In the genomic region with DNA sequence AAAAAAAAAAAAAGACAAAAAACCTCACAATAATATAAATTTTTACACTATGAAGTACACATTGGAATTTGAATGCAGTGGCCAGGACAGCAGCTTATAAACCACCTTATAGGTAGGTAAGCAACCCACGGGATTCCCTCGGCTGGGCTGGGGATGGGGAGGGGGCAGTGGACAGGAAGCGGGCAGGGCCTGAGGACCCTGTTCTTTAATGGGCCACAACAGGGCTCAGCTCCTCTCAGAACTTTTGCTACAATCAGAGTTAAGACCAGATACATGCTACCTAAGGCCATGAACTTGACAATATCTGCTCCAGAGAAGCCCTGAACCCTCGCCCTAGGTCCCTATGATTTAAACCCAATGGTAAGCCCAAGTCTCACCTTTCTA, we compare ENCODE assay signal across 12 cellular contexts. TPM values are rescaled to one million over a fixed set of nuclear protein-coding genes. Genes with fewer than 3 reads are reported as not detected.
DNase-seq lines count a peak whose midpoint lies in the region; ATAC-seq, FAIRE-seq and TF ChIP-seq lines count a peak whose summit lies in the region.
"Had no signal": no experiment of that assay in that cellular context is flagged by ENCODE, and none has a peak within 500 bp of the region (broad histone marks: within the 10 kb centered on the region; RNA-seq: fewer than 3 reads in every experiment).

No MANE protein-coding gene starts in this region.

- FAIRE-seq in keratinocyte (lab: Jason Lieb, UNC) = no peak

- H3K27me3 Mint-ChIP-seq in T-cell = no peaks in the 10 kb centered on the region

- H3K4me1 ChIP-seq in cardiac muscle cell (ENCODE audit: low read depth) = peaks cover 21% of the 10 kb centered on the region
- H3K4me1 ChIP-seq in heart right ventricle = peaks cover 10 to 82% (median 35%) of the 10 kb centered on the region in 9 donors
- peaks cover 15% of the 10 kb centered on the region for H3K4me1 ChIP-seq in keratinocyte (ENCODE audit: control insufficient read depth, extremely low read depth, insufficient read depth, low read length)
- peaks cover 34 to 51% (median 48%) of the 10 kb centered on the region in 4 donors for H3K4me1 ChIP-seq in upper lobe of left lung

- H2AFZ ChIP-seq in keratinocyte (ENCODE audit: control insufficient read depth, low read length) = no peak overlapping the region

- no peaks in the 10 kb centered on the region for H3K9me1 ChIP-seq in keratinocyte (ENCODE audit: control insufficient read depth, extremely low read depth, insufficient read depth, low read length)

- dilution Hi-C loops in keratinocyte (cut with MboI; ENCODE audit: extremely low pct_ligation_motif_present, low sequenced_read_pairs) = loop anchor here (25.0 kb wide), 1 partner anchor 199 kb away; no protein-coding TSS in a partner anchor

- H3K27ac ChIP-seq in cardiac muscle cell (peak overlapping the region; percentile 47), heart right ventricle (peak overlapping the region in 4 of 10 donors; percentile 43 to 83 (median 66)), keratinocyte (ENCODE audit: control insufficient read depth, insufficient read depth, low read length) (peak overlapping the region; percentile 50), upper lobe of left lung (peak overlapping the region in 3 of 4 donors; percentile 44 to 80 (median 62)), caudate nucleus (ENCODE audit: low read depth, low read length) (no peak overlapping the region)

- no peaks in the 10 kb centered on the region for H3K79me2 ChIP-seq in keratinocyte (ENCODE audit: control insufficient read depth, insufficient read depth, low read length)

- no peak for TF ChIP-seq CTCF in cardiac muscle cell (IDR thresholded peaks at IDR 0.05; ENCODE audit: low read depth, low read length)
- TF ChIP-seq CTCF in heart right ventricle (IDR thresholded peaks at IDR 0.05) = no peak
- no peak for TF ChIP-seq CTCF in keratinocyte (optimal IDR thresholded peaks at IDR 0.05 in 1 of 3, IDR thresholded peaks at IDR 0.05 in 1 of 3, conservative IDR thresholded peaks at IDR 0.05 in 1 of 3; ENCODE audit: extremely low read depth in 1 of 3, insufficient read depth in 2 of 3, low read length in 3 of 3)
- TF ChIP-seq CTCF in upper lobe of left lung (IDR thresholded peaks at IDR 0.05) = no peak

- no peaks in the 10 kb centered on the region for H3K27me3 ChIP-seq in cardiac muscle cell
- H3K27me3 ChIP-seq in heart right ventricle = no peaks in the 10 kb centered on the region
- peaks cover 2% of the 10 kb centered on the region for H3K27me3 ChIP-seq in keratinocyte (ENCODE audit: control insufficient read depth, extremely low read depth, insufficient read depth, low read length)
- no peaks in the 10 kb centered on the region for H3K27me3 ChIP-seq in upper lobe of left lung
- H3K27me3 ChIP-seq: uterus had no signal

- no peaks in the 10 kb centered on the region for H3K9me3 Mint-ChIP-seq in T-cell

- ATAC-seq in heart right ventricle = no peak
- no peak for ATAC-seq in T-cell (replicated peaks in 1 of 4)
- ATAC-seq in upper lobe of left lung (ENCODE audit: low FRiP score in 2 of 2) = no peak

- H3K27ac Mint-ChIP-seq in T-cell = peak overlapping the region; percentile 89 to 95

- no peaks in the 10 kb centered on the region for H3K9me3 ChIP-seq in cardiac muscle cell (ENCODE audit: low read depth)
- H3K9me3 ChIP-seq in heart right ventricle = no peaks in the 10 kb centered on the region
- H3K9me3 ChIP-seq in keratinocyte (ENCODE audit: control insufficient read depth, low read depth, low read length) = no peaks in the 10 kb centered on the region
- H3K9me3 ChIP-seq in upper lobe of left lung = no peaks in the 10 kb centered on the region
- H3K9me3 ChIP-seq: uterus had no signal

- H3K36me3 Mint-ChIP-seq in T-cell = peaks cover 40% of the 10 kb centered on the region

- no peak for TF ChIP-seq POLR2A in upper lobe of left lung (IDR thresholded peaks at IDR 0.05)

- intact Hi-C loops in heart right ventricle (cut with DNase I) = loop anchor here in 2 of 10 donors (5.0 to 10.0 kb wide), 2 partner anchors 201 to 214 kb away; no protein-coding TSS in a partner anchor

- H3K9ac ChIP-seq in keratinocyte (ENCODE audit: control insufficient read depth, extremely low read depth, insufficient read depth, low read length) = no peak overlapping the region

- CTCF ChIA-PET in T-cell (lab: Charles Lee) = interaction anchor here (0.6 to 3.1 kb wide), 8 partner anchors 10 to 214 kb away, joined by 3 to 16 read pairs (median 4); no protein-coding TSS in a partner anchor

- H3K4me3 ChIP-seq in cardiac muscle cell = no peak overlapping the region
- no peak overlapping the region for H3K4me3 ChIP-seq in heart right ventricle
- H3K4me3 ChIP-seq in keratinocyte (ENCODE audit: control insufficient read depth in 2 of 3, extremely low read depth in 1 of 3, insufficient read depth in 2 of 3, low read depth in 1 of 3, low read length in 3 of 3) = no peak overlapping the region
- no peak overlapping the region for H3K4me3 ChIP-seq in upper lobe of left lung
- H3K4me3 ChIP-seq: uterus had no signal

- WGBS in heart right ventricle, 2 donors = 92% methylated on average over 4 of the region's 4 CpGs
- 85 to 89% methylated on average over 4 of the region's 4 CpGs for WGBS in upper lobe of left lung, 2 donors

- peaks cover 2% of the 10 kb centered on the region for H4K20me1 ChIP-seq in keratinocyte (ENCODE audit: control insufficient read depth, extremely low read depth, insufficient read depth, low read length)

- peak overlapping the region in 1 of 3 donors; percentile 77 for H3K4me3 Mint-ChIP-seq in T-cell

- no peak overlapping the region for H3K4me2 ChIP-seq in keratinocyte (ENCODE audit: control insufficient read depth, extremely low read depth, insufficient read depth, low read depth, low read length)

- TF ChIP-seq EP300 in upper lobe of left lung (IDR thresholded peaks at IDR 0.05) = no peak

- H3K36me3 ChIP-seq in cardiac muscle cell = peaks cover 10% of the 10 kb centered on the region
- H3K36me3 ChIP-seq in heart right ventricle = peaks cover 0 to 98% (median 45%) of the 10 kb centered on the region in 9 donors
- peaks cover 18 to 23% of the 10 kb centered on the region in 2 experiments for H3K36me3 ChIP-seq in keratinocyte (ENCODE audit: control insufficient read depth in 2 of 2, extremely low read depth in 1 of 2, insufficient read depth in 2 of 2, low read length in 2 of 2)
- H3K36me3 ChIP-seq in upper lobe of left lung = peaks cover 31 to 90% (median 72%) of the 10 kb centered on the region in 4 donors
- H3K36me3 ChIP-seq: uterus had no signal

- POLR2A ChIA-PET in T-cell (lab: Charles Lee) = interaction anchor here in 1 of 2 donors (0.5 to 1.8 kb wide), 3 partner anchors 10 to 75 kb away, joined by 3 to 7 read pairs (median 4); a partner anchor contains a TSS

- H3K4me1 Mint-ChIP-seq in T-cell = peaks cover 73 to 77% (median 77%) of the 10 kb centered on the region in 3 donors

- DNase-seq in cardiac muscle cell (ENCODE audit: low read depth in 1 of 2, low spot score in 1 of 2) (no peak), heart right ventricle (no peak), T-cell (no peak), keratinocyte (ENCODE audit: low read depth, low spot score) (no peak), upper lobe of left lung (no peak), A172 (ENCODE audit: low spot score) (no peak), HuH-7.5 (ENCODE audit: low spot score) (no peak), caudate nucleus (lab: John Stamatoyannopoulos, UW) (no peak)
- DNase-seq: activated CD4-positive, CD25-positive, alpha-beta regulatory T cell; DMS79; occipital lobe; uterus had no signal

RNA-seq across cellular contexts. Expression of a gene that starts 25.1 kb away (rescaled TPM):
- total RNA-seq in cardiac muscle cell (6.8 and 12.2 TPM in 2 replicates), heart right ventricle (10 to 100 TPM; 13.4 to 28.5 (median 16.1) TPM), T-cell (100 to 1,000 TPM; 141 to 160 (median 147) TPM), upper lobe of left lung (100 to 1,000 TPM in 1 of 6 donors, 10 to 100 TPM in 5; 33.7 to 119 (median 70.3) TPM)
- polyA plus RNA-seq in cardiac muscle cell (8.2 and 9.7 TPM in 2 replicates), heart right ventricle (10 to 100 TPM in 1 of 2 donors, 1 to 10 TPM in 1; 8.2 to 11.9 TPM), keratinocyte (0.28 to 0.53 TPM (median 0.51 TPM) in 3 replicates)
- polyA plus RNA-seq in keratinocyte (2011; ENCODE audit: low read depth) = 1.7 TPM
- 0.32 and 0.61 TPM in 2 replicates for polyA plus RNA-seq in keratinocyte (2011; cell fraction: cytosol; rRNA removed)
- 0.64 and 1.2 TPM in 2 replicates for polyA plus RNA-seq in keratinocyte (2011; cell fraction: nucleus; rRNA removed)
- polyA plus RNA-seq in keratinocyte (2012; ENCODE audit: low replicate concordance) = 0.39 and 2.2 TPM in 2 replicates
- 0.43 to 2.8 TPM (median 0.77 TPM) in 3 replicates for polyA minus RNA-seq in keratinocyte
- 1.2 TPM for polyA minus RNA-seq in keratinocyte (2011; cell fraction: cytosol; rRNA and poly(A)+ RNA removed)
- 0.74 and 3.1 TPM in 2 replicates for polyA minus RNA-seq in keratinocyte (2011; cell fraction: nucleus; rRNA and poly(A)+ RNA removed)
- total RNA-seq in A172 (2014; rRNA removed; shearing (Covaris generic)) = 5.0 and 5.5 TPM in 2 replicates

RNA-seq across cellular contexts. Expression of a gene that starts 37.2 kb away (rescaled TPM):
- total RNA-seq in cardiac muscle cell (35.8 and 62.4 TPM in 2 replicates), heart right ventricle (10 to 100 TPM; 26.3 to 34.7 (median 30.8) TPM), T-cell (100 to 1,000 TPM; 178 to 205 (median 186) TPM), upper lobe of left lung (100 to 1,000 TPM in 1 of 6 donors, 10 to 100 TPM in 5; 48.6 to 115 (median 66.3) TPM)
- polyA plus RNA-seq in cardiac muscle cell (26.8 and 45.1 TPM in 2 replicates), heart right ventricle (10 to 100 TPM; 14.4 to 22.5 TPM), keratinocyte (10.9 to 16.1 TPM (median 12.4 TPM) in 3 replicates)
- 7.1 TPM for polyA plus RNA-seq in keratinocyte (2011; ENCODE audit: low read depth)
- 7.8 and 11.7 TPM in 2 replicates for polyA plus RNA-seq in keratinocyte (2011; cell fraction: cytosol; rRNA removed)
- 30.5 and 32.6 TPM in 2 replicates for polyA plus RNA-seq in keratinocyte (2011; cell fraction: nucleus; rRNA removed)
- 8.2 and 9.9 TPM in 2 replicates for polyA plus RNA-seq in keratinocyte (2012; ENCODE audit: low replicate concordance)
- 11.5 to 18.1 TPM (median 13.1 TPM) in 3 replicates for polyA minus RNA-seq in keratinocyte
- 16.9 TPM for polyA minus RNA-seq in keratinocyte (2011; cell fraction: cytosol; rRNA and poly(A)+ RNA removed)
- 11.2 and 13.8 TPM in 2 replicates for polyA minus RNA-seq in keratinocyte (2011; cell fraction: nucleus; rRNA and poly(A)+ RNA removed)
- total RNA-seq in A172 (2014; rRNA removed; shearing (Covaris generic)) = 23.4 and 30.9 TPM in 2 replicates
